ENCODE assay signal across 25 cellular contexts in the genomic region with DNA sequence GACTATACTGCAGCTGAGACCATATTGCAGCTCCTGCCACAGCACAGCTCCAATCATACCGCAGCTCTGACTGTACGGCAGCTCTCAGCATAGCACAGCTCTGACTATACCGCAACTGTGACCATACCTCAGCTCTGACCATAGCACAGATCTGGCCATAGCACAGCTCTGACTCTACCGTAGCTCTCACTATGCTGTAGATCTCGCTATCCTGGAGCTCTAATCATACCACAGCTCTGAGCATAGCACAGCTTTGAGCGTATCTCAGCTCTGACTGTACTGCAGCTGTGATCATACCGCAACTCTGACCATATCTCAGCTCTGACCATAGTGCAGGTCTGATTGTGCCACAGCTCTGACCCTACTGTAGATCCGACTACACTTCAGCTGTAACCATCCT.
DNase-seq lines count a peak whose midpoint lies in the region; ATAC-seq, FAIRE-seq and TF ChIP-seq lines count a peak whose summit lies in the region.
"Had no signal": no experiment of that assay in that cellular context is flagged by ENCODE, and none has a peak within 500 bp of the region (broad histone marks: within the 10 kb centered on the region; RNA-seq: fewer than 3 reads in every experiment).

No MANE protein-coding gene starts in this region.

- no peak overlapping the region for H3K23ac ChIP-seq in H1 (ENCODE audit: insufficient read length)

- H3K27ac ChIP-seq in GM23248 (no peak overlapping the region), H1 (ENCODE audit: low read depth, low read length) (no peak overlapping the region)
- no peak overlapping the region for H3K27ac ChIP-seq in CD4-positive, alpha-beta T cell (ENCODE audit: low read depth, low read length)
- H3K27ac ChIP-seq: HL-60 had no signal

- TF ChIP-seq CTCF in AG04449 (IDR thresholded peaks at IDR 0.05; ENCODE audit: insufficient read depth, low read length, missing control alignments), result no peak
- TF ChIP-seq CTCF in H1 (IDR thresholded peaks at IDR 0.05; ENCODE audit: control extremely low read depth in 1 of 3, insufficient read depth in 1 of 3, low read depth in 1 of 3, low read length in 3 of 3), result no peak
- no peak for TF ChIP-seq CTCF in CD4-positive, alpha-beta T cell (IDR thresholded peaks at IDR 0.05)

- H3K27me3 ChIP-seq in GM23248 (replicated peaks; ENCODE audit: insufficient read depth) (no peaks in the 10 kb centered on the region), H1 (replicated peaks in 1 of 4; ENCODE audit: control insufficient read depth in 3 of 4, extremely low read depth in 1 of 4, insufficient read depth in 3 of 4, low read length in 3 of 4) (no peaks in the 10 kb centered on the region)
- no peaks in the 10 kb centered on the region for H3K27me3 ChIP-seq in CD4-positive, alpha-beta T cell (ENCODE audit: control insufficient read depth, insufficient read depth, low read length)

- H3K9me3 Mint-ChIP-seq in CD4-positive, alpha-beta T cell, result peaks cover 23% of the 10 kb centered on the region

- no peak for TF ChIP-seq EP300 in H1 (IDR thresholded peaks at IDR 0.05; ENCODE audit: borderline replicate concordance in 1 of 2, low read depth in 2 of 2, low read length in 2 of 2)

- no peak overlapping the region for H3K4me2 ChIP-seq in GM23248 (ENCODE audit: unreplicated experiment)
- H3K4me2 ChIP-seq in H1 (ENCODE audit: insufficient read depth in 1 of 2, low read depth in 2 of 2, low read length in 2 of 2), result no peak overlapping the region

- no peak overlapping the region for H2AFZ ChIP-seq in GM23248
- 0 out of 2 replicates have a peak overlapping the region, but pooled peaks have one; percentile 34 for H2AFZ ChIP-seq in H1 (ENCODE audit: low read length)

- H3K9me3 ChIP-seq in GM23248 (ENCODE audit: low read depth) (no peaks in the 10 kb centered on the region), H1 (ENCODE audit: insufficient read depth in 2 of 2, low read depth in 1 of 2, low read length in 1 of 2) (0 out of 4 replicates have a peak, but pooled peaks cover 0 to 3% of the 10 kb centered on the region in 2 experiments)
- H3K9me3 ChIP-seq in CD4-positive, alpha-beta T cell (ENCODE audit: control insufficient read depth, low read length), result peaks cover 8% of the 10 kb centered on the region

- POLR2A ChIA-PET in AG04449 (lab: Yijun Ruan, JAX), result no interaction called here
- POLR2A ChIA-PET in H1 (lab: Charles Lee; ENCODE audit: partially characterized antibody), result no interaction called here
- POLR2A ChIA-PET in CD4-positive, alpha-beta T cell (lab: Charles Lee), result no interaction called here

- H2BK20ac ChIP-seq in H1 (ENCODE audit: low read length), result no peak overlapping the region

- no peaks in the 10 kb centered on the region for H3K79me1 ChIP-seq in H1 (ENCODE audit: low read depth, low read length)

- no peaks in the 10 kb centered on the region for H3K23me2 ChIP-seq in H1 (ENCODE audit: low read depth, low read length)

- H2AK5ac ChIP-seq in H1 (ENCODE audit: low read depth, low read length), result no peak overlapping the region

- no peaks in the 10 kb centered on the region for H3F3A ChIP-seq in GM23248 (ENCODE audit: insufficient read depth)

- peak overlapping the region; percentile 2; the same call in 1 of the 2 replicates for H2BK12ac ChIP-seq in H1 (ENCODE audit: low read depth, low read length)

- no peak overlapping the region for H3K4me3 Mint-ChIP-seq in CD4-positive, alpha-beta T cell
- H3K4me3 Mint-ChIP-seq: natural killer cell treated with Interleukin-12 subunit alpha and Interleukin-12 subunit beta and Interleukin-15 and Interleukin-18, amount 100 ng/mL, for 72 hours; T-cell had no signal

- ATAC-seq in GM21423 (IDR thresholded peaks at IDR 0.05; ENCODE audit: unreplicated experiment), result no peak
- no peak for ATAC-seq in CD4-positive, alpha-beta T cell (ENCODE audit: poor library complexity)
- ATAC-seq: esophagus mucosa; natural killer cell treated with Interleukin-12 subunit alpha and Interleukin-12 subunit beta and Interleukin-15 and Interleukin-18, amount 100 ng/mL, for 72 hours; Right ventricle myocardium inferior; T-cell had no signal

- H3K4me3 ChIP-seq in AG04449 (ENCODE audit: low read depth, low read length) (no peak overlapping the region), GM23248 (no peak overlapping the region), H1 (ENCODE audit: extremely low read depth in 1 of 4, insufficient read depth in 2 of 4, low read depth in 3 of 4, low read length in 4 of 4) (no peak overlapping the region)

- H3K27me3 Mint-ChIP-seq in CD4-positive, alpha-beta T cell, result no peaks in the 10 kb centered on the region
- H3K27me3 Mint-ChIP-seq: natural killer cell treated with Interleukin-12 subunit alpha and Interleukin-12 subunit beta and Interleukin-15 and Interleukin-18, amount 100 ng/mL, for 72 hours; T-cell had no signal

- H3K4ac ChIP-seq in H1 (replicated peaks; ENCODE audit: insufficient read length, low read depth, low read length), result no peak overlapping the region

- H2BK120ac ChIP-seq in H1 (replicated peaks; ENCODE audit: low read depth, low read length), result no peak overlapping the region

- H3K9ac ChIP-seq in GM23248, result no peak overlapping the region
- H3K9ac ChIP-seq in H1 (replicated peaks in 1 of 4; ENCODE audit: extremely low read depth in 1 of 4, low read depth in 3 of 4, low read length in 3 of 4), result no peak overlapping the region

- no peak overlapping the region for H3K18ac ChIP-seq in H1 (ENCODE audit: extremely low read depth, low read length)

- H4K5ac ChIP-seq in H1 (ENCODE audit: insufficient read length, low read depth, low read length), result no peak overlapping the region

- TF ChIP-seq POLR2A in H1 (IDR thresholded peaks at IDR 0.05; ENCODE audit: control extremely low read depth in 1 of 2, low read depth in 2 of 2, low read length in 2 of 2), result no peak

- CTCF ChIA-PET in AG04449 (lab: Yijun Ruan, JAX) (no interaction called here), H1 (lab: Charles Lee; ENCODE audit: partially characterized antibody) (no interaction called here)
- CTCF ChIA-PET in CD4-positive, alpha-beta T cell (lab: Charles Lee), result no interaction called here

- no peak for FAIRE-seq in H1 (lab: Jason Lieb, UNC)
- FAIRE-seq: urothelium cell line had no signal

- no peaks in the 10 kb centered on the region for H3K36me3 ChIP-seq in GM23248 (ENCODE audit: low read depth)
- H3K36me3 ChIP-seq in H1 (ENCODE audit: control insufficient read depth in 2 of 4, insufficient read depth in 4 of 4, low read length in 3 of 4), result no peaks in the 10 kb centered on the region

- no peak overlapping the region for H3K56ac ChIP-seq in H1 (replicated peaks; ENCODE audit: insufficient read length, low read depth, low read length)

- H3K4me1 Mint-ChIP-seq in CD4-positive, alpha-beta T cell (ENCODE audit: low read depth), result no peaks in the 10 kb centered on the region
- H3K4me1 Mint-ChIP-seq: T-cell had no signal

- H2BK5ac ChIP-seq in H1 (ENCODE audit: low read depth, low read length), result peak overlapping the region; percentile 57; the same call in 1 of the 2 replicates

- H3K36me3 Mint-ChIP-seq in CD4-positive, alpha-beta T cell (ENCODE audit: low read depth), result peaks cover 75% of the 10 kb centered on the region

- DNase-seq in AG04449 (ENCODE audit: low read depth, low spot score) (peak; percentile 31), GM23248 (peak; percentile 17), RPMI7951 (ENCODE audit: low read depth) (peak; percentile 95), H1 (ENCODE audit: low read depth in 1 of 2, low spot score in 2 of 2) (no peak), HuH-7.5 (ENCODE audit: low spot score) (no peak), NCI-H446 treated with DMSO at 0.1 percent for 48 hours (lab: John Stamatoyannopoulos, UW) (no peak)
- no peak for DNase-seq in CD4-positive, alpha-beta T cell
- DNase-seq: ACHN; activated CD4-positive, alpha-beta T cell treated with anti-CD3 and anti-CD28 coated beads, Interleukin-2, amount 50 U/mL, for 1 hour; activated gamma-delta T cell; amygdala; cerebellar nuclear complex; COR-L47; effector CD8-positive, alpha-beta T cell; NCI-H1092; NCI-H2081; NCI-H524; substantia nigra; T-cell had no signal

- H4K20me1 ChIP-seq in GM23248 (ENCODE audit: insufficient read depth), result no peaks in the 10 kb centered on the region
- H4K20me1 ChIP-seq in H1 (replicated peaks in 1 of 2; ENCODE audit: control insufficient read depth in 1 of 2, insufficient read depth in 2 of 2, low read length in 2 of 2), result no peaks in the 10 kb centered on the region

- H4K8ac ChIP-seq in H1 (ENCODE audit: extremely low read depth, insufficient read depth, low read length), result no peak overlapping the region; the same call in 1 of the 2 replicates

- H3K27ac Mint-ChIP-seq in CD4-positive, alpha-beta T cell, result no peak overlapping the region
- H3K27ac Mint-ChIP-seq: natural killer cell treated with Interleukin-12 subunit alpha and Interleukin-12 subunit beta and Interleukin-15 and Interleukin-18, amount 100 ng/mL, for 72 hours; T-cell had no signal

- peak overlapping the region; percentile 25 for H4K91ac ChIP-seq in H1 (replicated peaks; ENCODE audit: insufficient read length, low read length)

- H3K79me2 ChIP-seq in GM23248 (ENCODE audit: insufficient read depth), result no peaks in the 10 kb centered on the region
- H3K79me2 ChIP-seq in H1 (ENCODE audit: control insufficient read depth in 1 of 2, insufficient read depth in 2 of 2, low read length in 2 of 2), result no peaks in the 10 kb centered on the region; a peak in 1 of 4 replicates

- no peak for TF ChIP-seq RAD21 in H1 (IDR thresholded peaks at IDR 0.05 in 1 of 2, conservative IDR thresholded peaks at IDR 0.05 in 1 of 2; ENCODE audit: low read depth in 2 of 2, low read length in 2 of 2)

- 33 to 43% methylated on average over 8 of the region's 8 CpGs for WGBS in GM23248 (ENCODE audit: low coverage in 1 of 2, low lambda C conversion rate in 2 of 2, missing lambda C conversion rate in 2 of 2), 2 experiments
- WGBS in H1 (ENCODE audit: extremely low coverage in 1 of 2, insufficient coverage in 1 of 2, insufficient read length in 1 of 2, insufficient replicate concordance in 2 of 2, low coverage in 1 of 2, low lambda C conversion rate in 2 of 2, missing lambda C conversion rate in 1 of 2), 2 experiments, result 95% methylated on average over 8 of the region's 8 CpGs; no CpG with 5 or more reads in 1 of the 2 experiments

- in situ Hi-C loops in GM23248 (cut with MboI), result no loop called here

- peak overlapping the region; percentile 55; the same call in 1 of the 2 replicates for H2BK15ac ChIP-seq in H1 (ENCODE audit: low read length)

- intact Hi-C loops in CD4-positive, alpha-beta T cell (cut with DNase I, micrococcal nuclease), result no loop called here

- no peaks in the 10 kb centered on the region for H3K9me2 ChIP-seq in GM23248 (ENCODE audit: insufficient read depth)

- H3K14ac ChIP-seq in H1 (ENCODE audit: insufficient read length), result no peak overlapping the region

- H3K4me1 ChIP-seq in GM23248 (ENCODE audit: insufficient read depth) (no peaks in the 10 kb centered on the region), H1 (replicated peaks in 1 of 4; ENCODE audit: control insufficient read depth in 3 of 4, insufficient read depth in 4 of 4, low read length in 3 of 4) (0 out of 7 replicates have a peak, but pooled peaks cover 0 to 2% (median 0%) of the 10 kb centered on the region in 4 experiments)

TF ChIP-seq in H1, 55 proteins besides CTCF, POLR2A, EP300 and RAD21 (continues in another document):
- TF ChIP-seq RBBP5 (IDR thresholded peaks at IDR 0.05; ENCODE audit: borderline replicate concordance, low read depth, low read length) (no peak), KDM5A (IDR thresholded peaks at IDR 0.05; ENCODE audit: low read length) (no peak), SAP30 (IDR thresholded peaks at IDR 0.05; ENCODE audit: insufficient read depth, insufficient replicate concordance, low read length) (no peak)

Comparison
In these comparisons a context has a peak if more than half of its experiments do, and no peak if none do; other contexts are left out.
1. DNase-seq: peak in AG04449 (single experiment), GM23248 (single experiment) and RPMI7951 (single experiment); none in H1 (0 of 2), HuH-7.5 (single experiment), NCI-H446 treated with DMSO at 0.1 percent for 48 hours (single experiment) and CD4-positive, alpha-beta T cell (0 of 10).